12 cellular contexts compared by ENCODE assay signal in the genomic region with DNA sequence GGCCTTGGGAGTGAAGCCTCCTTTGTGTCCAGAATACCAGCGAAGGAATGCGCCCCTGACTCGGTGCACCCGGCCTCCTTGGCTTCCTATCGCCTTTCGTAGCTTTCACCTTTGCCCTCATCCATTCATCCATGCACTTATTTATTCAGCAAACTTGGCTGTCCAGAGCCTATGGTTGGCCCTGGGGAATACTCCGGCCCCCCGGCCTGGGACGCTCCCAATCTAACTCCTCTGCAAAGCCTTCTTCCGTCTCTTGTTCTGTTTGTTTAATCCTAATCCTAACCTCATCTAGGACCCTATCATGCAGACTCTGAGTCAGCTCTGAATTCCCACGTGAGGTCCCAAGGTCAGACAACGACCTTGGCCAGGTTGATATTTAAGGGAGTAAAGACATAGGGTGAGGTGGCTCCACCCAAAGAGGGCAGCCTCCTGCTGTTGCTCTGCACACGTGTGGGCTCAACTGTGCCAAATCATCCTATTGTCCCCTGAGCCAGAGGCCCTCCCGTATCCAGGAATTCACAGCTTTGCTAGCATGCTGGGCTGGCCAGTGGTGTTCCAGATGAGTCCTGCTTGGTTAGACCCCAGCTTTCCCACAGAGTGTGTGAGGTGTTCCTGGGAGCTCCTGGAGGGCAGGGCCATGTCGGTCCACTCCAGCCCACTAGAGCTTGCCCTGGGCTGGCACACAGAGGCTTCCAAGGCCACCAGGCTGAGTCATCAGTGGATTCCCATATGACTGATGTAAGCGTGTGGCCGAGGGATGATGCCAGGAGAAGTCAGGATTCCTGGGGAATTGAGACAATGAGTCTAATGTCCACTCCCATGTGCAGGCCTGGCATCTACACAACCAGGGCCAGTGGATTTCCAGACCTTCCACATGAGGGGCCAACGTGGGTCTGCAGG. TPM values are rescaled to one million over a fixed set of nuclear protein-coding genes. Genes with fewer than 3 reads are reported as not detected.
DNase-seq lines count a peak whose midpoint lies in the region; ATAC-seq, FAIRE-seq and TF ChIP-seq lines count a peak whose summit lies in the region.
"Had no signal": no experiment of that assay in that cellular context is flagged by ENCODE, and none has a peak within 500 bp of the region (broad histone marks: within the 10 kb centered on the region; RNA-seq: fewer than 3 reads in every experiment).

No MANE protein-coding gene starts in this region.

- no peak for TF ChIP-seq CTCF in spleen (IDR thresholded peaks at IDR 0.05 in 8 of 11, conservative IDR thresholded peaks at IDR 0.05 in 3 of 11)

- no peak overlapping the region for H3K4me3 ChIP-seq in spleen
- H3K4me3 ChIP-seq: tibial artery had no signal

- no peaks in the 10 kb centered on the region for H3K36me3 Mint-ChIP-seq in activated CD4-positive, alpha-beta T cell treated with anti-CD3 and anti-CD28 coated beads, Interleukin-2, amount 10 ng/mL, durations not matched to agents 24 days and 14 days (ENCODE audit: low read depth)
- H3K36me3 Mint-ChIP-seq: mesothelial cell of epicardium had no signal

- peak overlapping the region; percentile 25 for H3K27ac Mint-ChIP-seq in activated CD4-positive, alpha-beta T cell treated with anti-CD3 and anti-CD28 coated beads, Interleukin-2, amount 10 ng/mL, durations not matched to agents 24 days and 14 days
- H3K27ac Mint-ChIP-seq: mesothelial cell of epicardium had no signal

- no peak overlapping the region for H3K27ac ChIP-seq in spleen
- H3K27ac ChIP-seq: tibial artery had no signal

- no peak for TF ChIP-seq POLR2A in spleen (IDR thresholded peaks at IDR 0.05)

- H3K9me3 Mint-ChIP-seq in activated CD4-positive, alpha-beta T cell treated with anti-CD3 and anti-CD28 coated beads, Interleukin-2, amount 10 ng/mL, durations not matched to agents 24 days and 14 days = peaks cover 4% of the 10 kb centered on the region
- H3K9me3 Mint-ChIP-seq: mesothelial cell of epicardium had no signal

- H3K4me1 ChIP-seq in spleen = peaks cover 0 to under 1% (median 0%) of the 10 kb centered on the region in 6 donors
- H3K4me1 ChIP-seq: tibial artery had no signal

- peaks cover 10% of the 10 kb centered on the region for H3K4me1 Mint-ChIP-seq in activated CD4-positive, alpha-beta T cell treated with anti-CD3 and anti-CD28 coated beads, Interleukin-2, amount 10 ng/mL, durations not matched to agents 24 days and 14 days

- no peaks in the 10 kb centered on the region for H3K9me3 ChIP-seq in spleen
- H3K9me3 ChIP-seq: Caco-2, tibial artery had no signal

- 82 to 91% (median 86%) methylated on average over 15 to 18 of the region's 18 CpGs for WGBS in spleen, 5 donors

- intact Hi-C loops in activated CD4-positive, alpha-beta T cell treated with anti-CD3 and anti-CD28 coated beads, Interleukin-2, amount 10 ng/mL, durations not matched to agents 24 days and 14 days (cut with micrococcal nuclease) = no loop called here
- intact Hi-C loops in spleen (cut with DNase I; ENCODE audit: low total_unique reads) = no loop called here

- H3K4me3 Mint-ChIP-seq in activated CD4-positive, alpha-beta T cell treated with anti-CD3 and anti-CD28 coated beads, Interleukin-2, amount 10 ng/mL, durations not matched to agents 24 days and 14 days = no peak overlapping the region
- H3K4me3 Mint-ChIP-seq: mesothelial cell of epicardium had no signal

- H3K27me3 Mint-ChIP-seq in activated CD4-positive, alpha-beta T cell treated with anti-CD3 and anti-CD28 coated beads, Interleukin-2, amount 10 ng/mL, durations not matched to agents 24 days and 14 days = no peaks in the 10 kb centered on the region

- no peak for FAIRE-seq in frontal cortex (lab: Jason Lieb, UNC)

- no peaks in the 10 kb centered on the region for H3K36me3 ChIP-seq in spleen
- H3K36me3 ChIP-seq: tibial artery had no signal

- DNase-seq in activated CD4-positive, alpha-beta T cell treated with anti-CD3 and anti-CD28 coated beads, Interleukin-2, amount 10 ng/mL, durations not matched to agents 24 days and 14 days = no peak
- DNase-seq in activated CD4-positive, alpha-beta T cell treated with anti-CD3 and anti-CD28 coated beads for 1 hour = no peak
- peak; percentile 70 for DNase-seq in RPMI7951 (ENCODE audit: low read depth)
- DNase-seq in foreskin melanocyte = peak; percentile 44
- peak; percentile 46 for DNase-seq in spleen
- no peak for DNase-seq in T1000 (lab: John Stamatoyannopoulos, UW)
- no peak for DNase-seq in frontal cortex (ENCODE audit: low spot score in 2 of 2)
- DNase-seq: NCI-H2107 had no signal

- no peaks in the 10 kb centered on the region for H3K27me3 ChIP-seq in spleen (replicated peaks in 1 of 7)
- H3K27me3 ChIP-seq: tibial artery had no signal

- no peak for ATAC-seq in HG03196 (IDR thresholded peaks at IDR 0.05; ENCODE audit: unreplicated experiment)

RNA-seq across cellular contexts. Expression of a gene that starts 6.5 kb away (rescaled TPM):
- total RNA-seq in activated CD4-positive, alpha-beta T cell treated with anti-CD3 and anti-CD28 coated beads, Interleukin-2, amount 10 ng/mL, durations not matched to agents 24 days and 14 days = 54.5 and 55.8 TPM in 2 replicates
- 13.5 and 15.1 TPM in 2 replicates for total RNA-seq in RPMI7951 (2014; rRNA removed; shearing (Covaris generic))
- total RNA-seq in spleen = 1 to 10 TPM; 2.3 to 4.8 (median 4.0) TPM
- 1 to 10 TPM; 3.5 to 4.0 (median 3.9) TPM for polyA plus RNA-seq in spleen
- 1.6 TPM for total RNA-seq in frontal cortex

Comparison
In these comparisons a context has a peak if more than half of its experiments do, and no peak if none do; other contexts are left out.
1. DNase-seq: peak in RPMI7951 (single experiment), foreskin melanocyte (single experiment) and spleen (single experiment); none in activated CD4-positive, alpha-beta T cell treated with anti-CD3 and anti-CD28 coated beads, Interleukin-2, amount 10 ng/mL, durations not matched to agents 24 days and 14 days (single experiment), activated CD4-positive, alpha-beta T cell treated with anti-CD3 and anti-CD28 coated beads for 1 hour (single experiment), T1000 (single experiment) and frontal cortex (0 of 2).